In genomic region chr3:98999675-99000074, GRCh38 we compare ENCODE assay signal across 25 cellular contexts.
"Had no signal": no experiment of that assay in that cellular context is flagged by ENCODE, and none has a peak within 500 bp of the region (broad histone marks: within the 10 kb centered on the region; RNA-seq: fewer than 3 reads in every experiment).

No MANE protein-coding gene starts in this region.

- H3K27ac ChIP-seq: left ventricle myocardium inferior, pancreas, prostate gland, skin epidermis, suprapubic skin, thoracic aorta, tibial artery, upper lobe of right lung had no signal

- DNase-seq: islet precursor cell; left ventricle myocardium inferior; midbrain; mucosa of descending colon; naive thymus-derived CD4-positive, alpha-beta T cell; nucleus accumbens; pancreas; posterior cingulate gyrus; retina; right cardiac atrium; stimulated activated CD4-positive, alpha-beta T cell treated with anti-CD3 and anti-CD28 coated beads, Interleukin-12 subunit alpha, Interleukin-12 subunit beta, amount 100 ng/mL, for 4 hours; stimulated activated CD4-positive, alpha-beta T cell treated with anti-CD3 and anti-CD28 coated beads, Interleukin-15, amount 100 ng/mL, for 24 hours; stimulated activated CD4-positive, alpha-beta T cell treated with anti-CD3 and anti-CD28 coated beads, Interleukin-4, amount 100 ng/mL, for 24 hours; stimulated activated naive CD4-positive, alpha-beta T cell; tibial artery; trophoblast cell; upper lobe of right lung had no signal

- ATAC-seq: mucosa of descending colon; naive thymus-derived CD4-positive, alpha-beta T cell; pancreas; right cardiac atrium; sciatic nerve; stimulated activated effector memory CD8-positive, alpha-beta T cell treated with anti-CD3 and anti-CD28 coated beads, Interleukin-12 subunit alpha, Interleukin-12 subunit beta, amount 100 ng/mL, for 72 hours; upper lobe of right lung had no signal

- H3K4me3 ChIP-seq: left ventricle myocardium inferior, lung, mucosa of descending colon, pancreas, prostate gland, skin epidermis, suprapubic skin, thoracic aorta, tibial artery, upper lobe of right lung had no signal

- H3K4me1 ChIP-seq: left ventricle myocardium inferior, pancreas, prostate gland, suprapubic skin, tibial artery, upper lobe of right lung had no signal

- H3K27me3 ChIP-seq: pancreas, suprapubic skin, tibial artery, upper lobe of right lung had no signal

- H3K36me3 ChIP-seq: left ventricle myocardium inferior, pancreas, prostate gland, suprapubic skin, thoracic aorta, tibial artery, upper lobe of right lung had no signal

- FAIRE-seq: pancreas, urothelium cell line had no signal

- H3K9me3 ChIP-seq: left ventricle myocardium inferior, mucosa of descending colon, pancreas, prostate gland, suprapubic skin, thoracic aorta, tibial artery, upper lobe of right lung had no signal
